ENCODE assay signal across 1 cellular context in genomic region chr18:12654971-12655370, GRCh38.
A peak's percentile ranks its signal among the peaks of the same experiment; 100 is the strongest.
TF ChIP-seq lines count a peak whose summit lies in the region.

No MANE protein-coding gene starts in this region.

TF ChIP-seq in K562, 482 proteins besides CTCF, POLR2A, EP300 and RAD21:
- TF ChIP-seq DNMT1 (IDR thresholded peaks at IDR 0.05) (no peak), TFAM (CRISPR knock-in tag; conservative IDR thresholded peaks at IDR 0.05) (no peak), ZNF778 (CRISPR knock-in tag; IDR thresholded peaks at IDR 0.05) (no peak), EZH2 (IDR thresholded peaks at IDR 0.05; ENCODE audit: borderline replicate concordance, low read depth, low read length) (no peak), L3MBTL2 (IDR thresholded peaks at IDR 0.05) (no peak), FOXA3 (CRISPR knock-in tag; conservative IDR thresholded peaks at IDR 0.05 in 1 of 2, IDR thresholded peaks at IDR 0.05 in 1 of 2) (no peak), POLR2H (tag; IDR thresholded peaks at IDR 0.05; ENCODE audit: low read depth) (no peak), DIDO1 (tag; IDR thresholded peaks at IDR 0.05; ENCODE audit: low read depth) (no peak), ZNF121 (CRISPR knock-in tag; conservative IDR thresholded peaks at IDR 0.05) (peak; percentile 64), BCOR (IDR thresholded peaks at IDR 0.05) (peak; percentile 81)
- TF ChIP-seq, protein P1, sequence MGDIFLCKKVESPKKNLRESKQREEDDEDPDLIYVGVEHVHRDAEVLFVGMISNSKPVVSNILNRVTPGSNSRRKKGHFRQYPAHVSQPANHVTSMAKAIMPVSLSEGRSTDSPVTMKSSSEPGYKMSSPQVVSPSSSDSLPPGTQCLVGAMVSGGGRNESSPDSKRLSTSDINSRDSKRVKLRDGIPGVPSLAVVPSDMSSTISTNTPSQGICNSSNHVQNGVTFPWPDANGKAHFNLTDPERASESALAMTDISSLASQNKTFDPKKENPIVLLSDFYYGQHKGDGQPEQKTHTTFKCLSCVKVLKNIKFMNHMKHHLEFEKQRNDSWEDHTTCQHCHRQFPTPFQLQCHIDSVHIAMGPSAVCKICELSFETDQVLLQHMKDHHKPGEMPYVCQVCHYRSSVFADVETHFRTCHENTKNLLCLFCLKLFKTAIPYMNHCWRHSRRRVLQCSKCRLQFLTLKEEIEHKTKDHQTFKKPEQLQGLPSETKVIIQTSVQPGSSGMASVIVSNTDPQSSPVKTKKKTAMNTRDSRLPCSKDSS (IDR thresholded peaks at IDR 0.05; ENCODE audit: low read depth, partially characterized antibody) = no peak
